ENCODE assay signal across 11 cellular contexts in genomic region chr1:85198864-85199263, GRCh38. TPM values are rescaled to one million over a fixed set of nuclear protein-coding genes. Genes with fewer than 3 reads are reported as not detected.
DNase-seq lines count a peak whose midpoint lies in the region; ATAC-seq, FAIRE-seq and TF ChIP-seq lines count a peak whose summit lies in the region.
"Had no signal": no experiment of that assay in that cellular context is flagged by ENCODE, and none has a peak within 500 bp of the region (broad histone marks: within the 10 kb centered on the region; RNA-seq: fewer than 3 reads in every experiment).

No MANE protein-coding gene starts in this region.

- H3K36me3 ChIP-seq in heart left ventricle (no peaks in the 10 kb centered on the region), K562 (ENCODE audit: control insufficient read depth, insufficient read depth, low read length) (no peaks in the 10 kb centered on the region), liver (ENCODE audit: control insufficient read depth in 4 of 4, insufficient read depth in 3 of 4, low read depth in 1 of 4, low read length in 3 of 4) (no peaks in the 10 kb centered on the region), thoracic aorta (no peaks in the 10 kb centered on the region)

- peaks cover 0 to 18% (median 4%) of the 10 kb centered on the region in 12 donors for H3K4me1 ChIP-seq in heart left ventricle
- peaks cover 7 to 19% of the 10 kb centered on the region in 2 experiments; a peak in 4 of 5 replicates for H3K4me1 ChIP-seq in K562 (replicated peaks in 1 of 2; ENCODE audit: control insufficient read depth in 2 of 2, insufficient read depth in 2 of 2, low read length in 2 of 2)
- H3K4me1 ChIP-seq in liver (ENCODE audit: control insufficient read depth in 4 of 4, insufficient read depth in 4 of 4, low read length in 3 of 4): peaks cover 0 to 30% (median 6%) of the 10 kb centered on the region in 4 donors
- H3K4me1 ChIP-seq in thoracic aorta (ENCODE audit: control insufficient read depth in 1 of 2, low read depth in 2 of 2): peaks cover 13 to 56% of the 10 kb centered on the region in 2 donors

- peaks cover 51% of the 10 kb centered on the region for H3K79me2 ChIP-seq in K562 (ENCODE audit: control insufficient read depth, insufficient read depth, low read length)

- POLR2A ChIA-PET in K562 (lab: Yijun Ruan, JAX): interaction anchor here (0.7 to 3.5 kb wide), 4 partner anchors 16 to 41 kb away, joined by 3 to 12 read pairs (median 6); no protein-coding TSS in a partner anchor

- no peaks in the 10 kb centered on the region for H4K20me1 ChIP-seq in K562 (replicated peaks; ENCODE audit: control insufficient read depth, insufficient read depth, low read length)

- no peak for DNase-seq in heart left ventricle
- no peak for DNase-seq in cardiac septum (ENCODE audit: low spot score)
- no peak for DNase-seq in K562 (ENCODE audit: extremely low read depth in 1 of 4, low spot score in 3 of 4)
- no peak for DNase-seq in thoracic aorta (ENCODE audit: low spot score)
- DNase-seq in lower leg skin (ENCODE audit: low spot score in 2 of 2): no peak
- no peak for DNase-seq in CD14-positive monocyte (ENCODE audit: low spot score)
- DNase-seq in GM19238 (ENCODE audit: insufficient read length, low spot score): no peak
- DNase-seq: activated CD4-positive, alpha-beta T cell treated with anti-CD3 and anti-CD28 coated beads for 1 hour; AML-193; NCI-H1417 had no signal

- TF ChIP-seq EP300 in K562 (IDR thresholded peaks at IDR 0.05; ENCODE audit: low read length): no peak

- no peak for ATAC-seq in heart left ventricle
- ATAC-seq in K562: no peak
- ATAC-seq in thoracic aorta (ENCODE audit: insufficient number of reproducible peaks, low FRiP score, low read depth): no peak

- peaks cover 14% of the 10 kb centered on the region for H3K4me1 Mint-ChIP-seq in CD14-positive monocyte

- no peak overlapping the region for H3K27ac Mint-ChIP-seq in CD14-positive monocyte

- peak overlapping the region in 1 of 2 donors; percentile 53 for H3K4me3 Mint-ChIP-seq in CD14-positive monocyte

- TF ChIP-seq POLR2A in heart left ventricle (IDR thresholded peaks at IDR 0.05): no peak
- TF ChIP-seq POLR2A in K562 (conservative IDR thresholded peaks at IDR 0.05): no peak
- TF ChIP-seq POLR2A in lower leg skin (IDR thresholded peaks at IDR 0.05): no peak

- no TSS peak for BruUV-seq in K562 (replicated peaks; lab: Mats Ljungman, UMichigan)

- WGBS in heart left ventricle, 4 donors: 31 to 39% (median 35%) methylated on average over 2 of the region's 2 CpGs
- WGBS in K562 (ENCODE audit: insufficient coverage, low coverage, missing lambda C conversion rate): 26% methylated on average over 2 of the region's 2 CpGs
- WGBS in liver: 21% methylated on average over 2 of the region's 2 CpGs
- 43 to 47% methylated on average over 2 of the region's 2 CpGs for WGBS in lower leg skin, 2 donors

- H3K9ac ChIP-seq in K562 (ENCODE audit: insufficient read depth in 1 of 2, low read depth in 2 of 2, low read length in 2 of 2) (peak overlapping the region in 1 of 2 experiments; percentile 78; a peak in 1 of 4 replicates), liver (ENCODE audit: low read depth in 1 of 2, low read length in 2 of 2) (peak overlapping the region in 1 of 2 donors; percentile 58)

- TF ChIP-seq RAD21 in K562 (CRISPR knock-in tag; conservative IDR thresholded peaks at IDR 0.05 in 1 of 2, IDR thresholded peaks at IDR 0.05 in 1 of 2) (no peak), liver (IDR thresholded peaks at IDR 0.05) (peak in 1 of 2 donors; percentile 6)

- peak overlapping the region; percentile 20; the same call in 1 of the 2 replicates for H3K4me2 ChIP-seq in K562 (ENCODE audit: insufficient read depth, low read length)

- H2AFZ ChIP-seq in K562 (ENCODE audit: low read depth, low read length): no peak overlapping the region

- H3K4me3 ChIP-seq in heart left ventricle (peak overlapping the region in 10 of 12 donors; percentile 59 to 85 (median 73)), K562 (peak overlapping the region; percentile 68), liver (ENCODE audit: low read depth in 1 of 3, low read length in 3 of 3) (peak overlapping the region in 2 of 3 donors; percentile 28 to 61), thoracic aorta (peak overlapping the region; percentile 97), lower leg skin (ENCODE audit: low read depth, poor library complexity, severe bottlenecking) (no peak overlapping the region)

- H3K9me3 Mint-ChIP-seq in CD14-positive monocyte: peaks cover 0 to 6% (median 2%) of the 10 kb centered on the region in 7 donors

- H3K27ac ChIP-seq in heart left ventricle (peak overlapping the region in 4 of 12 donors; percentile 12 to 98 (median 44)), K562 (ENCODE audit: extremely low read depth, low read depth, low read length) (no peak overlapping the region), liver (ENCODE audit: low read depth in 1 of 2, low read length in 2 of 2) (peak overlapping the region; percentile 0 to 36), thoracic aorta (no peak overlapping the region)

- H3K9me3 ChIP-seq in heart left ventricle (no peaks in the 10 kb centered on the region), K562 (replicated peaks; ENCODE audit: control insufficient read depth, insufficient read depth, low read depth, low read length) (no peaks in the 10 kb centered on the region), liver (ENCODE audit: control insufficient read depth in 4 of 4, low read length in 3 of 4) (no peaks in the 10 kb centered on the region), thoracic aorta (no peaks in the 10 kb centered on the region)

- H3K27me3 ChIP-seq in heart left ventricle: peaks cover 0 to 49% (median 8%) of the 10 kb centered on the region in 9 donors
- no peaks in the 10 kb centered on the region for H3K27me3 ChIP-seq in K562 (ENCODE audit: control insufficient read depth in 2 of 2, insufficient read depth in 2 of 2, low read length in 2 of 2)
- no peaks in the 10 kb centered on the region for H3K27me3 ChIP-seq in liver (ENCODE audit: control insufficient read depth in 4 of 4, insufficient read depth in 4 of 4, low read length in 3 of 4)
- peaks cover 3% of the 10 kb centered on the region for H3K27me3 ChIP-seq in thoracic aorta (replicated peaks; ENCODE audit: insufficient read depth)

- CTCF ChIA-PET in K562 (lab: Yijun Ruan, JAX; ENCODE audit: low intra/inter-chr PET ratio): no interaction called here

- no peaks in the 10 kb centered on the region for H3K9me1 ChIP-seq in K562 (ENCODE audit: control insufficient read depth, insufficient read depth, low read length)

- peaks cover 34 to 55% (median 41%) of the 10 kb centered on the region in 3 donors for H3K27me3 Mint-ChIP-seq in CD14-positive monocyte (ENCODE audit: low read depth in 3 of 3)

- no peak for FAIRE-seq in K562 (lab: Jason Lieb, UNC)

- TF ChIP-seq CTCF in heart left ventricle (IDR thresholded peaks at IDR 0.05) (no peak), K562 (IDR thresholded peaks at IDR 0.05 in 2 of 3, conservative IDR thresholded peaks at IDR 0.05 in 1 of 3; ENCODE audit: insufficient read depth in 2 of 3, low read depth in 1 of 3, low read length in 3 of 3) (no peak), liver (IDR thresholded peaks at IDR 0.05; ENCODE audit: low read depth, low read length, missing input control) (no peak), thoracic aorta (IDR thresholded peaks at IDR 0.05) (no peak), lower leg skin (IDR thresholded peaks at IDR 0.05) (no peak), CD14-positive monocyte (IDR thresholded peaks at IDR 0.05) (no peak)

- intact Hi-C loops in heart left ventricle (cut with DNase I): loop anchor here in 2 of 10 donors (2.0 to 10.0 kb wide), 2 partner anchors 54 to 58 kb away; no protein-coding TSS in a partner anchor
- intact Hi-C loops in cardiac septum (cut with DNase I): no loop called here
- intact Hi-C loops in K562 (cut with micrococcal nuclease): no loop called here
- intact Hi-C loops in lower leg skin (cut with DNase I; ENCODE audit: low total_unique reads): no loop called here
- intact Hi-C loops in CD14-positive monocyte (cut with micrococcal nuclease): no loop called here

- in situ Hi-C loops in K562 (cut with MboI): loop anchor here (10.0 kb wide), 1 partner anchor 1544 kb away; no protein-coding TSS in a partner anchor

- peaks cover 0 to 5% of the 10 kb centered on the region in 2 donors for H3K36me3 Mint-ChIP-seq in CD14-positive monocyte

TF ChIP-seq in K562, 482 proteins besides CTCF, POLR2A, EP300 and RAD21 (continues in another document):
- TF ChIP-seq GATA2 (CRISPR knock-in tag; IDR thresholded peaks at IDR 0.05) (no peak), SRSF7 (optimal IDR thresholded peaks at IDR 0.05; ENCODE audit: low read depth, low read length) (no peak), FIP1L1 (IDR thresholded peaks at IDR 0.05; ENCODE audit: low read depth, low read length, poor library complexity, severe bottlenecking) (no peak)

TF ChIP-seq in liver, 16 proteins besides CTCF, POLR2A, EP300 and RAD21 (continues in another document):
- peak in 1 of 2 donors; percentile 36 for TF ChIP-seq RXRA (IDR thresholded peaks at IDR 0.05)

RNA-seq across cellular contexts. Expression of gene SYDE2, which starts 2.0 kb away (rescaled TPM):
- total RNA-seq in heart left ventricle (10 to 100 TPM; 15.1 to 25.8 (median 23.0) TPM), cardiac septum (20.2 TPM), K562 (2014; rRNA removed) (4.5 and 5.8 TPM in 2 replicates), K562 (2014; rRNA removed; fragmentation: Illumina TruSeq; extraction: Trizol) (8.6 and 8.7 TPM in 2 replicates), K562 (2015; rRNA removed; fragmentation: Illumina TruSeq; extraction: Trizol) (7.8 and 8.3 TPM in 2 replicates), K562 (2021) (6.0 and 6.4 TPM in 2 replicates), liver (10 to 100 TPM in 1 of 2 donors, 1 to 10 TPM in 1; 4.8 to 11.5 TPM), thoracic aorta (10 to 100 TPM; 13.4 to 17.0 TPM), lower leg skin (10 to 100 TPM in 2 of 4 donors, 1 to 10 TPM in 2; 8.6 to 12.5 (median 10.4) TPM)
- polyA plus RNA-seq in heart left ventricle (1 to 10 TPM; 2.4 to 6.0 TPM), K562 (2011; rRNA removed) (4.9 and 5.5 TPM in 2 replicates), K562 (2014; fragmentation: Illumina TruSeq; extraction: Trizol) (3.3 and 3.9 TPM in 2 replicates), K562 (2014; fragmentation: Nextera tagmentation; extraction: Ambion mirVana) (under 1 TPM; 0.39 to 0.77 TPM), K562 (2014; rRNA removed) (2.3 and 2.6 TPM in 2 replicates), liver (1 to 10 TPM; 1.3 to 2.5 TPM), CD14-positive monocyte (not detected)
- 9.4 and 28.8 TPM in 2 replicates for total RNA-seq in K562 (2011; cell fraction: chromatin; rRNA removed; ENCODE audit: low replicate concordance)
- total RNA-seq in K562 (2011; cell fraction: nucleolus; rRNA removed): 6.0 and 9.7 TPM in 2 replicates
- total RNA-seq in K562 (2011; cell fraction: nucleoplasm; rRNA removed): 10.6 and 11.6 TPM in 2 replicates
- 1.4 and 2.3 TPM in 2 replicates for polyA plus RNA-seq in K562 (2011; cell fraction: cytosol; rRNA removed)
- polyA plus RNA-seq in K562 (2011; cell fraction: nucleus; rRNA removed): 3.5 and 4.2 TPM in 2 replicates
- polyA plus RNA-seq in K562 (2012): 2.0 and 2.1 TPM in 2 replicates
- 22.0 and 27.4 TPM in 2 replicates for polyA minus RNA-seq in K562 (2011; rRNA and poly(A)+ RNA removed)
- 7.5 and 8.6 TPM in 2 replicates for polyA minus RNA-seq in K562 (2011; cell fraction: cytosol; rRNA and poly(A)+ RNA removed)
- 10.0 and 19.5 TPM in 2 replicates for polyA minus RNA-seq in K562 (2011; cell fraction: nucleus; rRNA and poly(A)+ RNA removed)

Comparison
In these comparisons a context has a peak if more than half of its experiments do, and no peak if none do; other contexts are left out.
1. H3K27ac ChIP-seq: peak in liver (2 of 2); none in K562 (single experiment) and thoracic aorta (0 of 2).